ENCODE assay signal across 8 cellular contexts in the genomic region with DNA sequence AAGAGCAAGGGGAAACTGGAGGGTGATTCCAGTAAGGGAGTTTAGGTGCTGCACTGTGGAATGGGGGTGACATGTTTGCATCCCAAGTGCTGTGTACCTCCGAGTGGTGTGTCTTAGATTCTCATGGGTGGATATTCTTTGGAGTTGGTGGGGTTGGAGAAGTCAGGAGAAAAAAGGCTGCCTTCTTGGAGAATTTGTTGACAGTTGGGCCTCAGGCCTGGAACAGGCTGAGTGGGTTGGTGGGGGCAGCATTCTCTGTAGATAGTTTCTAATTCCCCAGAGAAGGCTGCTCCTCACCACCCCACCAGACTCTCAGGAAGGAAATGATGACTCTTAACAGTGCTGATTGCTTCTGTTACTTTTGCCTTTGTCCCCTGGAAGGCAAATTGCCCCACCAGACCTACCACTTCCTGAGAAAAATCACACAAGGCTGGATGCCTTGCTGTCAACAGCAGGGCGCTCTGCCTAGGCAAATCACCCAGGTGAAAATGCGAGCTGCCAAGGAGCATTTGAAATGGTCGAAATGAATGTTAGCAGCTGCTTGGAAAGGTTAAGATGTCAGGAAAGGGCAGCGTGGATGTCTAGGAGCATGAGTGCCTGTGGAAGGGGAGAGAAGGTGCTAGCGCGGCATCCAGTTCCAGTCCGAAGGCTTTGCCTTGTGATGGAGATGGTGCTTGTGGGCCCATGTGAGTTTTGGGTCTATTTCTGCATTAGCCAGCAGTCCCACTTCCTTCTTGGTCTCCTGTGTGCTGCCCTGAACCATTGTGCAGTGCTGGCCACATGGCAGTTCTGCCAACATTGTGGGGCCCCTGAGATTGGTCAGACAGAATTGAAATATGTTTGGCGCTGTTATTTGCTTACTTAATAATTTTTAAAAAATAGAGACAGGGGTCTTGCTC. TPM values are rescaled to one million over a fixed set of nuclear protein-coding genes. Genes with fewer than 3 reads are reported as not detected.
DNase-seq lines count a peak whose midpoint lies in the region; ATAC-seq, FAIRE-seq and TF ChIP-seq lines count a peak whose summit lies in the region.

No MANE protein-coding gene starts in this region.

- H4K20me1 ChIP-seq in HepG2 (ENCODE audit: insufficient read depth, low read length): peaks cover 12% of the 10 kb centered on the region; the same call in 1 of the 2 replicates

- H3K9ac ChIP-seq in liver (ENCODE audit: low read depth in 1 of 2, low read length in 2 of 2) (no peak overlapping the region), HepG2 (ENCODE audit: insufficient read depth, low read depth, low read length) (no peak overlapping the region)

- H3K27me3 Mint-ChIP-seq in T-helper 2 cell treated with Interferon-gamma antibody and Interleukin-4, amounts not matched to agents 5 μg/mL and 100 μg/mL, for 36 hours (ENCODE audit: low read depth): no peaks in the 10 kb centered on the region

- H3K27me3 ChIP-seq in liver (ENCODE audit: control insufficient read depth in 4 of 4, insufficient read depth in 4 of 4, low read length in 3 of 4) (no peaks in the 10 kb centered on the region), HepG2 (ENCODE audit: control insufficient read depth in 1 of 2, insufficient read depth in 2 of 2, low read length in 2 of 2) (no peaks in the 10 kb centered on the region), stomach (no peaks in the 10 kb centered on the region)
- H3K27me3 ChIP-seq in effector memory CD4-positive, alpha-beta T cell (replicated peaks; ENCODE audit: control insufficient read depth, insufficient read depth, low read length, poor library complexity, severe bottlenecking): no peaks in the 10 kb centered on the region

- BruUV-seq in HepG2 (replicated peaks; lab: Mats Ljungman, UMichigan): no TSS peak

- H3K36me3 ChIP-seq in liver (ENCODE audit: control insufficient read depth in 4 of 4, insufficient read depth in 3 of 4, low read depth in 1 of 4, low read length in 3 of 4) (peaks cover 0 to 26% (median 4%) of the 10 kb centered on the region in 4 donors), HepG2 (replicated peaks in 1 of 2; ENCODE audit: control insufficient read depth in 1 of 2, insufficient read depth in 2 of 2, low read length in 2 of 2) (peaks cover 38 to 62% of the 10 kb centered on the region in 2 experiments), stomach (no peaks in the 10 kb centered on the region)
- peaks cover 51% of the 10 kb centered on the region for H3K36me3 ChIP-seq in effector memory CD4-positive, alpha-beta T cell (ENCODE audit: control insufficient read depth, insufficient read depth, low read length)

- peaks cover 42% of the 10 kb centered on the region for H3K4me1 Mint-ChIP-seq in T-helper 2 cell treated with Interferon-gamma antibody and Interleukin-4, amounts not matched to agents 5 μg/mL and 100 μg/mL, for 36 hours (ENCODE audit: low read depth)

- no peak for TF ChIP-seq CTCF in liver (IDR thresholded peaks at IDR 0.05; ENCODE audit: low read depth, low read length, missing input control)
- no peak for TF ChIP-seq CTCF in HepG2 (CRISPR knock-in tag; IDR thresholded peaks at IDR 0.05)
- TF ChIP-seq CTCF in stomach (IDR thresholded peaks at IDR 0.05): no peak

- H3K9me3 ChIP-seq in liver (ENCODE audit: control insufficient read depth in 4 of 4, low read length in 3 of 4): no peaks in the 10 kb centered on the region
- H3K9me3 ChIP-seq in HepG2 (ENCODE audit: low read length): no peaks in the 10 kb centered on the region
- H3K9me3 ChIP-seq in effector memory CD4-positive, alpha-beta T cell (ENCODE audit: control insufficient read depth, low read length): no peaks in the 10 kb centered on the region
- no peaks in the 10 kb centered on the region for H3K9me3 ChIP-seq in stomach

- H3K4me1 ChIP-seq in liver (ENCODE audit: control insufficient read depth in 4 of 4, insufficient read depth in 4 of 4, low read length in 3 of 4) (peaks cover 0 to 9% (median under 1%) of the 10 kb centered on the region in 4 donors), HepG2 (ENCODE audit: insufficient read depth, low read length) (peaks cover 8% of the 10 kb centered on the region; the same call in 1 of the 2 replicates), stomach (peaks cover 7 to 44% (median 15%) of the 10 kb centered on the region in 4 donors)
- peaks cover 35% of the 10 kb centered on the region for H3K4me1 ChIP-seq in effector memory CD4-positive, alpha-beta T cell (ENCODE audit: control insufficient read depth, insufficient read depth, low read length, poor library complexity, severe bottlenecking)

- TF ChIP-seq RAD21 in liver (IDR thresholded peaks at IDR 0.05) (no peak), HepG2 (CRISPR knock-in tag; IDR thresholded peaks at IDR 0.05) (no peak)

- POLR2A ChIA-PET in HepG2 (lab: Yijun Ruan, JAX): no interaction called here

- intact Hi-C loops in HepG2 (cut with micrococcal nuclease; ENCODE audit: unreplicated experiment): no loop called here
- intact Hi-C loops in stomach (cut with DNase I; ENCODE audit: low total_unique reads): no loop called here

- H3K9me3 Mint-ChIP-seq in T-helper 2 cell treated with Interferon-gamma antibody and Interleukin-4, amounts not matched to agents 5 μg/mL and 100 μg/mL, for 36 hours: no peaks in the 10 kb centered on the region

- 83% methylated on average over 9 of the region's 9 CpGs for WGBS in liver
- 100% methylated on average over 9 of the region's 9 CpGs for WGBS in HepG2 (ENCODE audit: low lambda C conversion rate)
- 63 to 77% (median 75%) methylated on average over 9 of the region's 9 CpGs for WGBS in stomach, 5 donors

- in situ Hi-C loops in HepG2 (cut with HindIII; ENCODE audit: extremely low pct_ligation_motif_present, low pct_unique_long_range_greater_than_20kb): no loop called here

- CTCF ChIA-PET in HepG2 (lab: Yijun Ruan, JAX; ENCODE audit: low intra/inter-chr PET ratio, low total read pairs): no interaction called here

- H3K4me3 ChIP-seq in liver (ENCODE audit: low read depth in 1 of 3, low read length in 3 of 3) (no peak overlapping the region), HepG2 (replicated peaks in 1 of 3; ENCODE audit: insufficient read depth in 1 of 3, low read depth in 2 of 3, low read length in 3 of 3) (no peak overlapping the region), stomach (no peak overlapping the region)
- no peak overlapping the region for H3K4me3 ChIP-seq in effector memory CD4-positive, alpha-beta T cell (ENCODE audit: insufficient read depth, low read depth, low read length, poor library complexity, severe bottlenecking)

- ATAC-seq in HepG2: no peak
- peak; percentile 81 for ATAC-seq in HG03095 (IDR thresholded peaks at IDR 0.05; ENCODE audit: unreplicated experiment)

- no peak for DNase-seq in HepG2 (ENCODE audit: low spot score)
- DNase-seq in T-helper 2 cell treated with Interferon-gamma antibody and Interleukin-4, amounts not matched to agents 5 μg/mL and 100 μg/mL, for 36 hours (ENCODE audit: low spot score): peak; percentile 53
- DNase-seq in effector memory CD4-positive, alpha-beta T cell: peak; percentile 37 to 66 (median 57)
- DNase-seq in stimulated activated CD8-positive, alpha-beta memory T cell treated with anti-CD3 and anti-CD28 coated beads, Interleukin-7, amount 100 ng/mL, for 24 hours (ENCODE audit: low read depth): peak; percentile 8
- DNase-seq in stomach: no peak
- DNase-seq in NCI-H82 treated with DMSO at 0.1 percent for 48 hours (lab: John Stamatoyannopoulos, UW; ENCODE audit: unreplicated experiment): no peak

- H3K4me3 Mint-ChIP-seq in T-helper 2 cell treated with Interferon-gamma antibody and Interleukin-4, amounts not matched to agents 5 μg/mL and 100 μg/mL, for 36 hours: peak overlapping the region; percentile 91

- peaks cover 56% of the 10 kb centered on the region for H3K36me3 Mint-ChIP-seq in T-helper 2 cell treated with Interferon-gamma antibody and Interleukin-4, amounts not matched to agents 5 μg/mL and 100 μg/mL, for 36 hours (ENCODE audit: low read depth)

- H2AFZ ChIP-seq in HepG2 (ENCODE audit: low read length): no peak overlapping the region

- TF ChIP-seq POLR2A in HepG2 (IDR thresholded peaks at IDR 0.05; ENCODE audit: insufficient read depth in 1 of 2, low read depth in 2 of 2, low read length in 2 of 2) (no peak), stomach (IDR thresholded peaks at IDR 0.05) (no peak)

- no peak for FAIRE-seq in HepG2 (lab: Jason Lieb, UNC)

- H3K27ac Mint-ChIP-seq in T-helper 2 cell treated with Interferon-gamma antibody and Interleukin-4, amounts not matched to agents 5 μg/mL and 100 μg/mL, for 36 hours: peak overlapping the region; percentile 100

- peaks cover 1% of the 10 kb centered on the region for H3K79me2 ChIP-seq in HepG2 (ENCODE audit: insufficient read depth, low read length)

- H3K4me2 ChIP-seq in HepG2 (ENCODE audit: low read depth, low read length): no peak overlapping the region

- no peak for TF ChIP-seq EP300 in HepG2 (IDR thresholded peaks at IDR 0.05; ENCODE audit: low read depth in 2 of 2, low read length in 2 of 2)
- no peak for TF ChIP-seq EP300 in HepG2 (CRISPR knock-in tag; IDR thresholded peaks at IDR 0.05; ENCODE audit: borderline replicate concordance)
- no peak for TF ChIP-seq EP300 in stomach (IDR thresholded peaks at IDR 0.05)

- H3K27ac ChIP-seq in liver (ENCODE audit: low read depth in 1 of 2, low read length in 2 of 2) (peak overlapping the region; percentile 5 to 14), HepG2 (ENCODE audit: extremely low read length, insufficient read depth, low read length) (no peak overlapping the region), stomach (peak overlapping the region in 2 of 5 donors; percentile 35 to 54)
- peak overlapping the region; percentile 75 for H3K27ac ChIP-seq in effector memory CD4-positive, alpha-beta T cell (ENCODE audit: insufficient read depth, low read length, poor library complexity, severe bottlenecking)

RNA-seq across cellular contexts. Expression of a gene that starts 30.4 kb away (rescaled TPM):
- total RNA-seq in liver (100 to 1,000 TPM in 1 of 2 donors, 10 to 100 TPM in 1; 26.9 to 124 TPM), HepG2 (2016; rRNA removed; fragmentation: Illumina TruSeq; extraction: Trizol) (10.5 and 21.3 TPM in 2 replicates), stomach (100 to 1,000 TPM in 1 of 5 donors, 10 to 100 TPM in 4; 17.2 to 161 (median 25.9) TPM)
- polyA plus RNA-seq in liver (10 to 100 TPM; 14.6 to 23.8 TPM), HepG2 (2011; rRNA removed) (138 and 148 TPM in 2 replicates), stomach (1 to 10 TPM in 2 of 3 donors, under 1 TPM in 1; 0.76 to 2.0 (median 1.8) TPM)
- total RNA-seq in HepG2 (2016; cell fraction: cytosol; rRNA removed; fragmentation: Illumina TruSeq; extraction: Trizol; ENCODE audit: low read depth): 3.5 and 4.0 TPM in 2 replicates
- 8.7 and 19.9 TPM in 2 replicates for total RNA-seq in HepG2 (2016; cell fraction: insoluble cytoplasmic fraction; rRNA removed; fragmentation: Illumina TruSeq; extraction: Trizol)
- 5.1 and 5.3 TPM in 2 replicates for total RNA-seq in HepG2 (2016; cell fraction: membrane; rRNA removed; fragmentation: Illumina TruSeq; extraction: Trizol)
- 40.2 and 51.2 TPM in 2 replicates for total RNA-seq in HepG2 (2016; cell fraction: nucleus; rRNA removed; fragmentation: Illumina TruSeq; extraction: Trizol)
- polyA plus RNA-seq in HepG2 (2011; cell fraction: cytosol; rRNA removed): 139 and 149 TPM in 2 replicates
- 450 and 556 TPM in 2 replicates for polyA plus RNA-seq in HepG2 (2011; cell fraction: nucleus; rRNA removed)
- polyA plus RNA-seq in HepG2 (2012): 91.0 and 166 TPM in 2 replicates
- polyA plus RNA-seq in HepG2 (2016; cell fraction: cytosol; fragmentation: Illumina TruSeq; extraction: Trizol; ENCODE audit: low read depth): 0.50 and 0.54 TPM in 2 replicates
- polyA plus RNA-seq in HepG2 (2016; cell fraction: insoluble cytoplasmic fraction; fragmentation: Illumina TruSeq; extraction: Trizol; ENCODE audit: low read depth): 4.0 and 5.0 TPM in 2 replicates
- polyA plus RNA-seq in HepG2 (2016; cell fraction: membrane; fragmentation: Illumina TruSeq; extraction: Trizol; ENCODE audit: low read depth): 1.00 and 1.2 TPM in 2 replicates
- 20.9 and 24.9 TPM in 2 replicates for polyA plus RNA-seq in HepG2 (2016; cell fraction: nucleus; fragmentation: Illumina TruSeq; extraction: Trizol; ENCODE audit: insufficient read depth, low read depth)
- 23.6 and 1,177 TPM in 2 replicates for polyA minus RNA-seq in HepG2 (2011; rRNA and poly(A)+ RNA removed; ENCODE audit: low replicate concordance)
- 280 and 339 TPM in 2 replicates for polyA minus RNA-seq in HepG2 (2011; cell fraction: cytosol; rRNA and poly(A)+ RNA removed)
- polyA minus RNA-seq in HepG2 (2011; cell fraction: nucleus; rRNA and poly(A)+ RNA removed): 516 and 542 TPM in 2 replicates

Comparison
In these comparisons a context has a peak if more than half of its experiments do, and no peak if none do; other contexts are left out.
1. DNase-seq: peak in T-helper 2 cell treated with Interferon-gamma antibody and Interleukin-4, amounts not matched to agents 5 μg/mL and 100 μg/mL, for 36 hours (single experiment), effector memory CD4-positive, alpha-beta T cell (3 of 3) and stimulated activated CD8-positive, alpha-beta memory T cell treated with anti-CD3 and anti-CD28 coated beads, Interleukin-7, amount 100 ng/mL, for 24 hours (single experiment); none in HepG2 (single experiment), stomach (single experiment) and NCI-H82 treated with DMSO at 0.1 percent for 48 hours (single experiment).